In the genomic region with DNA sequence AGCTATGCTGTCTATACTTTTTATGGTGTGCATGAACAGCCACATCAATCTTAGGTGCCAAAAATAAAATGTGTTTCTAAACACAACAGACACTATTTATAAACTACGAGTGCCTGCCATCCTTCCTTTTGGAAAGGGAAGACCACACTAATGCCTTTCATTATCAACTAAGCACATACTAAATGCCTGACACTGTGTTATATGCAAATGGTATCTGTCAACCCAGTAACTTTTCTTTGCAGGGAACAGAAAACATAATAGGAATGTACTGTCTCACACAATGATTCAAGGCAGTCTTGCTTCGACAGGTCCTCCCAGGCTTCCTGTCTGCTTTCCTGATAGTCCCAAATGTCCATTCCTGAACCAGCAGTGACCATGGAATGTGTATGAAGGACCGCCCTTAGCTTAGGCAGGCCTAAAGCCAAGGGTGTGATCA, we compare ENCODE assay signal across 28 cellular contexts. TPM values are rescaled to one million over a fixed set of nuclear protein-coding genes. Genes with fewer than 3 reads are reported as not detected.
DNase-seq lines count a peak whose midpoint lies in the region; ATAC-seq and TF ChIP-seq lines count a peak whose summit lies in the region.
"Had no signal": no experiment of that assay in that cellular context is flagged by ENCODE, and none has a peak within 500 bp of the region (broad histone marks: within the 10 kb centered on the region; RNA-seq: fewer than 3 reads in every experiment).

No MANE protein-coding gene starts in this region.

- H3K27me3 Mint-ChIP-seq in CD8-positive, alpha-beta memory T cell = no peaks in the 10 kb centered on the region
- H3K27me3 Mint-ChIP-seq: activated CD8-positive, alpha-beta memory T cell treated with anti-CD3 and anti-CD28 coated beads, Interleukin-2, amount 10 ng/mL, durations not matched to agents 7 days and 5 days; activated naive CD8-positive, alpha-beta T cell treated with anti-CD3 and anti-CD28 coated beads, Interleukin-2, amount 10 ng/mL, durations not matched to agents 7 days and 5 days; central memory CD8-positive, alpha-beta T cell; natural killer cell treated with Interleukin-12 subunit alpha and Interleukin-12 subunit beta and Interleukin-15 and Interleukin-18, amount 100 ng/mL, for 72 hours; type B pancreatic cell had no signal

- DNase-seq in mammary epithelial cell (peak; percentile 81), left cardiac atrium (no peak), mucosa of descending colon (no peak), AML-193 (lab: John Stamatoyannopoulos, UW) (no peak), DMS79 treated with DMSO at 0.1 percent for 48 hours (lab: John Stamatoyannopoulos, UW) (no peak)
- no peak for DNase-seq in NK-92 treated with Interleukin-12 subunit alpha and Interleukin-12 subunit beta, amount 100 ng/mL, for 24 hours (lab: John Stamatoyannopoulos, UW)
- DNase-seq in CD8-positive, alpha-beta memory T cell = no peak
- DNase-seq: activated CD4-positive, CD25-positive, alpha-beta regulatory T cell; activated CD8-positive, alpha-beta memory T cell treated with anti-CD3 and anti-CD28 coated beads, Interleukin-2, amount 10 ng/mL, durations not matched to agents 7 days and 5 days; activated gamma-delta T cell treated with Interleukin-2 at 50 U/mL for 16 hours; activated naive CD8-positive, alpha-beta T cell treated with anti-CD3 and anti-CD28 coated beads, Interleukin-2, amount 10 ng/mL, durations not matched to agents 7 days and 5 days; activated T-cell treated with anti-CD3 and anti-CD28 coated beads, Interleukin-2, amount 50 U/mL, for 48 hours; aorta; CD4-positive, CD25-positive, alpha-beta regulatory T cell; left lung; midbrain; NCI-H1092; NCI-H1694; NCI-H446 treated with DMSO at 0.1 percent for 48 hours; occipital lobe; small intestine; stimulated activated naive CD4-positive, alpha-beta T cell; T-helper 1 cell had no signal

- H3K4me1 Mint-ChIP-seq in CD8-positive, alpha-beta memory T cell = no peaks in the 10 kb centered on the region
- H3K4me1 Mint-ChIP-seq: activated CD8-positive, alpha-beta memory T cell treated with anti-CD3 and anti-CD28 coated beads, Interleukin-2, amount 10 ng/mL, durations not matched to agents 7 days and 5 days; activated naive CD8-positive, alpha-beta T cell treated with anti-CD3 and anti-CD28 coated beads, Interleukin-2, amount 10 ng/mL, durations not matched to agents 7 days and 5 days; CD4-positive, CD25-positive, alpha-beta regulatory T cell; central memory CD8-positive, alpha-beta T cell had no signal

- 33% methylated on average over 3 of the region's 3 CpGs for WGBS in mammary epithelial cell (ENCODE audit: low coverage, missing lambda C conversion rate)

- no peak overlapping the region for H3K27ac Mint-ChIP-seq in CD8-positive, alpha-beta memory T cell
- H3K27ac Mint-ChIP-seq: activated CD8-positive, alpha-beta memory T cell treated with anti-CD3 and anti-CD28 coated beads, Interleukin-2, amount 10 ng/mL, durations not matched to agents 7 days and 5 days; activated naive CD8-positive, alpha-beta T cell treated with anti-CD3 and anti-CD28 coated beads, Interleukin-2, amount 10 ng/mL, durations not matched to agents 7 days and 5 days; CD4-positive, CD25-positive, alpha-beta regulatory T cell; type B pancreatic cell had no signal

- ATAC-seq in left cardiac atrium (peak; percentile 59 to 64), mucosa of descending colon (peak; percentile 10)
- ATAC-seq: activated CD8-positive, alpha-beta memory T cell treated with anti-CD3 and anti-CD28 coated beads, Interleukin-2, amount 10 ng/mL, durations not matched to agents 7 days and 5 days; left lung; natural killer cell treated with Interleukin-12 subunit alpha and Interleukin-12 subunit beta and Interleukin-15 and Interleukin-18, amount 100 ng/mL, for 72 hours had no signal

- BruUV-seq in mammary epithelial cell (replicated peaks; lab: Mats Ljungman, UMichigan) = no TSS peak

- H4K20me1 ChIP-seq in BLaER1 (peaks cover 25% of the 10 kb centered on the region), mammary epithelial cell (ENCODE audit: insufficient read depth, low read length) (no peaks in the 10 kb centered on the region)

- H3K27ac ChIP-seq in BLaER1 (no peak overlapping the region), mammary epithelial cell (ENCODE audit: insufficient read depth, low read depth, low read length) (peak overlapping the region; percentile 65)
- H3K27ac ChIP-seq in CD8-positive, alpha-beta memory T cell (ENCODE audit: low read depth, low read length) = no peak overlapping the region
- H3K27ac ChIP-seq: left lung, SK-N-MC had no signal

- peaks cover 0 to 12% (median 4%) of the 10 kb centered on the region in 5 donors for H3K9me3 Mint-ChIP-seq in CD8-positive, alpha-beta memory T cell
- H3K9me3 Mint-ChIP-seq: activated naive CD8-positive, alpha-beta T cell treated with anti-CD3 and anti-CD28 coated beads, Interleukin-2, amount 10 ng/mL, durations not matched to agents 7 days and 5 days; central memory CD8-positive, alpha-beta T cell; natural killer cell treated with Interleukin-12 subunit alpha and Interleukin-12 subunit beta and Interleukin-15 and Interleukin-18, amount 100 ng/mL, for 72 hours had no signal

- H3K36me3 ChIP-seq in BLaER1 = peaks cover 52% of the 10 kb centered on the region
- no peaks in the 10 kb centered on the region for H3K36me3 ChIP-seq in mammary epithelial cell (ENCODE audit: insufficient read depth, low read length)
- H3K36me3 ChIP-seq in mucosa of descending colon (ENCODE audit: low read depth) = no peaks in the 10 kb centered on the region
- no peaks in the 10 kb centered on the region for H3K36me3 ChIP-seq in CD8-positive, alpha-beta memory T cell (ENCODE audit: insufficient read depth, low read length)
- H3K36me3 ChIP-seq: left lung had no signal

- H2AFZ ChIP-seq in mammary epithelial cell (ENCODE audit: low read depth, low read length) = no peak overlapping the region

- no peaks in the 10 kb centered on the region for H3K36me3 Mint-ChIP-seq in CD8-positive, alpha-beta memory T cell
- H3K36me3 Mint-ChIP-seq: activated CD8-positive, alpha-beta memory T cell treated with anti-CD3 and anti-CD28 coated beads, Interleukin-2, amount 10 ng/mL, durations not matched to agents 7 days and 5 days; activated naive CD8-positive, alpha-beta T cell treated with anti-CD3 and anti-CD28 coated beads, Interleukin-2, amount 10 ng/mL, durations not matched to agents 7 days and 5 days; CD4-positive, CD25-positive, alpha-beta regulatory T cell; natural killer cell treated with Interleukin-12 subunit alpha and Interleukin-12 subunit beta and Interleukin-15 and Interleukin-18, amount 100 ng/mL, for 72 hours had no signal

- no peak overlapping the region for H3K9ac ChIP-seq in BLaER1
- no peak overlapping the region for H3K9ac ChIP-seq in mammary epithelial cell (ENCODE audit: insufficient read depth, low read length)

- H3K4me3 Mint-ChIP-seq in CD8-positive, alpha-beta memory T cell = no peak overlapping the region
- H3K4me3 Mint-ChIP-seq: activated CD8-positive, alpha-beta memory T cell treated with anti-CD3 and anti-CD28 coated beads, Interleukin-2, amount 10 ng/mL, durations not matched to agents 7 days and 5 days; activated naive CD8-positive, alpha-beta T cell treated with anti-CD3 and anti-CD28 coated beads, Interleukin-2, amount 10 ng/mL, durations not matched to agents 7 days and 5 days; CD4-positive, CD25-positive, alpha-beta regulatory T cell; central memory CD8-positive, alpha-beta T cell; natural killer cell treated with Interleukin-12 subunit alpha and Interleukin-12 subunit beta and Interleukin-15 and Interleukin-18, amount 100 ng/mL, for 72 hours; type B pancreatic cell had no signal

- H3K4me2 ChIP-seq in BLaER1 (peak overlapping the region; percentile 53), mammary epithelial cell (ENCODE audit: insufficient read depth, low read depth, low read length) (peak overlapping the region; percentile 29)

- in situ Hi-C loops in mammary epithelial cell (cut with MboI; ENCODE audit: low sequenced_read_pairs in 2 of 2) = no loop called here

- dilution Hi-C loops in mammary epithelial cell (cut with HindIII; ENCODE audit: low sequenced_read_pairs) = no loop called here

- H3K9me3 ChIP-seq in BLaER1 (no peaks in the 10 kb centered on the region), mammary epithelial cell (replicated peaks; ENCODE audit: insufficient read depth, low read length) (no peaks in the 10 kb centered on the region), mucosa of descending colon (no peaks in the 10 kb centered on the region)
- H3K9me3 ChIP-seq in CD8-positive, alpha-beta memory T cell (ENCODE audit: low read length) = no peaks in the 10 kb centered on the region
- H3K9me3 ChIP-seq: left lung had no signal

- TF ChIP-seq CTCF in mammary epithelial cell (conservative IDR thresholded peaks at IDR 0.05 in 1 of 2, IDR thresholded peaks at IDR 0.05 in 1 of 2; ENCODE audit: extremely low read depth in 1 of 2, insufficient read depth in 1 of 2, low read depth in 1 of 2, low read length in 2 of 2) = no peak
- no peak for TF ChIP-seq CTCF in mucosa of descending colon (IDR thresholded peaks at IDR 0.05)

- intact Hi-C loops in mammary epithelial cell (cut with micrococcal nuclease) (loop anchor here (2.0 kb wide), 1 partner anchor 29 kb away; no protein-coding TSS in a partner anchor), left cardiac atrium (cut with DNase I) (no loop called here), mucosa of descending colon (cut with DNase I, micrococcal nuclease) (no loop called here)

- POLR2A ChIA-PET in CD8-positive, alpha-beta memory T cell (lab: Charles Lee) = no interaction called here

- H3K79me2 ChIP-seq in mammary epithelial cell (ENCODE audit: insufficient read depth, low read length) = peaks cover 81% of the 10 kb centered on the region

- CTCF ChIA-PET in mammary epithelial cell (lab: Charles Lee; ENCODE audit: low non-redundant PET) = no interaction called here
- CTCF ChIA-PET in CD8-positive, alpha-beta memory T cell (lab: Charles Lee) = no interaction called here

- no peaks in the 10 kb centered on the region for H3K27me3 ChIP-seq in BLaER1
- H3K27me3 ChIP-seq in mammary epithelial cell (ENCODE audit: insufficient read depth, low read length) = no peaks in the 10 kb centered on the region
- H3K27me3 ChIP-seq in CD8-positive, alpha-beta memory T cell (ENCODE audit: insufficient read depth, low read length, poor library complexity, severe bottlenecking) = no peaks in the 10 kb centered on the region
- H3K27me3 ChIP-seq: left lung had no signal

- H3K4me3 ChIP-seq in BLaER1 (no peak overlapping the region), mammary epithelial cell (replicated peaks in 1 of 3; ENCODE audit: insufficient read depth in 1 of 3, low read depth in 2 of 3, low read length in 3 of 3) (no peak overlapping the region), mucosa of descending colon (no peak overlapping the region)
- H3K4me3 ChIP-seq in CD8-positive, alpha-beta memory T cell (ENCODE audit: low read length) = no peak overlapping the region
- H3K4me3 ChIP-seq: left lung, SK-N-MC had no signal

- H3K4me1 ChIP-seq in BLaER1 (peaks cover 13% of the 10 kb centered on the region), mammary epithelial cell (ENCODE audit: insufficient read depth, low read length) (peaks cover 44% of the 10 kb centered on the region), mucosa of descending colon (ENCODE audit: low read depth) (peaks cover 4% of the 10 kb centered on the region)
- H3K4me1 ChIP-seq in CD8-positive, alpha-beta memory T cell (ENCODE audit: insufficient read depth, low read length) = no peaks in the 10 kb centered on the region
- H3K4me1 ChIP-seq: left lung had no signal

RNA-seq across cellular contexts. Expression of a gene that starts 43.8 kb away (rescaled TPM):
- 10 to 100 TPM; 48.0 to 66.8 TPM for total RNA-seq in mammary epithelial cell
- 35.2 TPM for polyA plus RNA-seq in mammary epithelial cell
- polyA minus RNA-seq in mammary epithelial cell = 138 TPM
- total RNA-seq in left cardiac atrium = 10 to 100 TPM; 19.3 to 28.0 TPM
- total RNA-seq in mucosa of descending colon = 100 to 1,000 TPM in 1 of 3 donors, 10 to 100 TPM in 2; 47.0 to 104 (median 73.6) TPM
- 1 to 10 TPM; 2.1 to 2.2 TPM for total RNA-seq in CD8-positive, alpha-beta memory T cell
- polyA plus RNA-seq in CD8-positive, alpha-beta memory T cell = 0.32 TPM

Comparison
In these comparisons a context has a peak if more than half of its experiments do, and no peak if none do; other contexts are left out.
1. RNA of a gene that starts 43.8 kb away (total RNA-seq): 47.0 to 104 TPM in mucosa of descending colon, 48.0 to 66.8 TPM in mammary epithelial cell and 19.3 to 28.0 TPM in left cardiac atrium; 2.1 to 2.2 TPM in CD8-positive, alpha-beta memory T cell; every median in the first group is over 4 times any median in the second.